In the genomic region with DNA sequence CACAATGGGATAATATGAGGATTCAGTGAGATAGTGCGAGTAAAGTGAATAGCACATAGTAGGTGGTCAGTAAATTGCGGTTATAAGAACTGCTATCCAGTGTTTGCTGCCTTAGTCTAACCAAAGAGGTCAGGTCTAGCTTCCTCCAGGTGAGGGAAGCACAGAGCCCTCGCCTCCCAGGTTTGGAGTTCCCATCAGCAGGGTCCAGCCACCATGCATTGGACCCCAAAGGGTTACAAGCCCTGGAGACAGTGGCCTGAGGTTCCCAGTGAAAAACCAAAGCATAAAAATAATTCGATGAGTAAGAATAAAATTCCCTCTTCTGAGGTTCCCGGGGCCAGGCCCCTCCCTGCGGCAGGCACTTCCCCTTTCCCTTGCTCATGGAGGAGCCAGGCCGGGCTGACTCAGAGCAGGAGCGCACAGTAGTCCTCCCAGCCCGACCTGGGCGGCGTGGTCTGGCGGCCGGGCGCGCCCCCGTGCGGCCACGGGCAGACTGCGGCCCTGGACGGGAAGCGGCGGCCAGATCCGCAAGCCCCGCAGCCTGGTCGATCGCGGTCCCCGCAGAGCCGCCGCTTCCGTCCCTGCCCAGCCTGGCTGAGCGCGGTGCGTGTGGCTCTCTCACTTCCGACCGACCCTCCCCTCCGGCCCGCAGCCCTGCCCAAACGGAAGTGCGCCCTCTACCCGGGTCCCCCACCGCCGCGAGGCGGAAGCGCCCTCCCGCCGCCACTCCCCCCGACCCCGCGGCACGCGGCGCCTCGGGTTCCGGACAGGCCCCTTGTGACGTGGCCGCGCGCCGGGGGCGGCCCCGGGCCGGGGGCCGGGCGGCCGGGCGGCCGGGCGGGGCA, we compare ENCODE assay signal across 1 cellular context.
A peak's percentile ranks its signal among the peaks of the same experiment; 100 is the strongest.
TF ChIP-seq lines count a peak whose summit lies in the region.

SLC39A13 (plus strand) TSS at position 845 of the 845 bp plus-strand sequence. CDS start 1,505 bp downstream, outside the sequence.

TF ChIP-seq in K562, 482 proteins besides CTCF, POLR2A, EP300 and RAD21 (continued from another document and continues in another):
- TF ChIP-seq ZMIZ1 (IDR thresholded peaks at IDR 0.05; ENCODE audit: low read depth in 2 of 2, low read length in 2 of 2) (peak in 1 of 2 experiments; percentile 28; a peak in 1 of 4 replicates), IRF2 (CRISPR knock-in tag; IDR thresholded peaks at IDR 0.05) (no peak), ETV1 (tag; conservative IDR thresholded peaks at IDR 0.05; ENCODE audit: low read depth) (peak; percentile 83), POLR2H (tag; IDR thresholded peaks at IDR 0.05; ENCODE audit: low read depth) (no peak; the same call in none of the 2 replicates), KDM1A (IDR thresholded peaks at IDR 0.05) (no peak), NR4A1 (CRISPR knock-in tag; IDR thresholded peaks at IDR 0.05) (0 out of 2 replicates have a peak, but pooled peaks have one; percentile 53), NR4A1 (tag; IDR thresholded peaks at IDR 0.05) (no peak), EP400 (IDR thresholded peaks at IDR 0.05) (no peak), ILF3 (IDR thresholded peaks at IDR 0.05; ENCODE audit: borderline replicate concordance) (no peak; the same call in 1 of the 2 replicates), SLC30A9 (CRISPR knock-in tag; IDR thresholded peaks at IDR 0.05) (no peak), ZNF431 (CRISPR knock-in tag; IDR thresholded peaks at IDR 0.05) (peak; percentile 34; the same call in 1 of the 2 replicates), L3MBTL2 (IDR thresholded peaks at IDR 0.05) (peak; percentile 71), KHSRP (IDR thresholded peaks at IDR 0.05) (no peak), E2F1 (CRISPR knock-in tag; IDR thresholded peaks at IDR 0.05) (peak; percentile 49; the same call in 1 of the 2 replicates), SMARCA4 (IDR thresholded peaks at IDR 0.05) (peak; percentile 79), SAP30 (IDR thresholded peaks at IDR 0.05; ENCODE audit: borderline replicate concordance, insufficient read depth, low read depth, low read length, poor library complexity, severe bottlenecking) (peak; percentile 28), MBD1 (CRISPR knock-in tag; IDR thresholded peaks at IDR 0.05) (no peak), MECOM (CRISPR knock-in tag; IDR thresholded peaks at IDR 0.05) (no peak), BMI1 (IDR thresholded peaks at IDR 0.05; ENCODE audit: low read length) (no peak), PBX2 (CRISPR knock-in tag; IDR thresholded peaks at IDR 0.05; ENCODE audit: low read depth) (no peak), PBX2 (tag; conservative IDR thresholded peaks at IDR 0.05; ENCODE audit: low read depth) (no peak), ELF4 (CRISPR knock-in tag; IDR thresholded peaks at IDR 0.05) (no peak), COPS2 (conservative IDR thresholded peaks at IDR 0.05) (no peak), SRSF7 (optimal IDR thresholded peaks at IDR 0.05; ENCODE audit: low read depth, low read length) (no peak), ZBTB8A (IDR thresholded peaks at IDR 0.05; ENCODE audit: partially characterized antibody) (no peak), SOX6 (IDR thresholded peaks at IDR 0.05) (peak; percentile 73), ZKSCAN1 (IDR thresholded peaks at IDR 0.05; ENCODE audit: low read depth, low read length) (peak; percentile 99), TAF1 (IDR thresholded peaks at IDR 0.05; ENCODE audit: control insufficient read depth, extremely low read depth, insufficient read depth, low read length, severe bottlenecking) (peak; percentile 62), ERF (CRISPR knock-in tag; IDR thresholded peaks at IDR 0.05) (no peak; the same call in 1 of the 2 replicates), HMG20A (CRISPR knock-in tag; conservative IDR thresholded peaks at IDR 0.05) (no peak), SUPT5H (IDR thresholded peaks at IDR 0.05) (peak; percentile 33; the same call in 1 of the 2 replicates), SP2 (IDR thresholded peaks at IDR 0.05; ENCODE audit: extremely low read depth, low read depth, low read length, poor library complexity, severe bottlenecking) (no peak), NUFIP1 (IDR thresholded peaks at IDR 0.05; ENCODE audit: partially characterized antibody) (no peak), ZNF23 (CRISPR knock-in tag; IDR thresholded peaks at IDR 0.05) (no peak), PHF8 (IDR thresholded peaks at IDR 0.05; ENCODE audit: borderline replicate concordance, low read length) (peak; percentile 84; the same call in 1 of the 2 replicates)
- TF ChIP-seq, protein P1, sequence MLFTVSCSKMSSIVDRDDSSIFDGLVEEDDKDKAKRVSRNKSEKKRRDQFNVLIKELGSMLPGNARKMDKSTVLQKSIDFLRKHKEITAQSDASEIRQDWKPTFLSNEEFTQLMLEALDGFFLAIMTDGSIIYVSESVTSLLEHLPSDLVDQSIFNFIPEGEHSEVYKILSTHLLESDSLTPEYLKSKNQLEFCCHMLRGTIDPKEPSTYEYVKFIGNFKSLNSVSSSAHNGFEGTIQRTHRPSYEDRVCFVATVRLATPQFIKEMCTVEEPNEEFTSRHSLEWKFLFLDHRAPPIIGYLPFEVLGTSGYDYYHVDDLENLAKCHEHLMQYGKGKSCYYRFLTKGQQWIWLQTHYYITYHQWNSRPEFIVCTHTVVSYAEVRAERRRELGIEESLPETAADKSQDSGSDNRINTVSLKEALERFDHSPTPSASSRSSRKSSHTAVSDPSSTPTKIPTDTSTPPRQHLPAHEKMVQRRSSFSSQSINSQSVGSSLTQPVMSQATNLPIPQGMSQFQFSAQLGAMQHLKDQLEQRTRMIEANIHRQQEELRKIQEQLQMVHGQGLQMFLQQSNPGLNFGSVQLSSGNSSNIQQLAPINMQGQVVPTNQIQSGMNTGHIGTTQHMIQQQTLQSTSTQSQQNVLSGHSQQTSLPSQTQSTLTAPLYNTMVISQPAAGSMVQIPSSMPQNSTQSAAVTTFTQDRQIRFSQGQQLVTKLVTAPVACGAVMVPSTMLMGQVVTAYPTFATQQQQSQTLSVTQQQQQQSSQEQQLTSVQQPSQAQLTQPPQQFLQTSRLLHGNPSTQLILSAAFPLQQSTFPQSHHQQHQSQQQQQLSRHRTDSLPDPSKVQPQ (CRISPR knock-in tag; IDR thresholded peaks at IDR 0.05; ENCODE audit: borderline replicate concordance): no peak
- TF ChIP-seq, protein P2, sequence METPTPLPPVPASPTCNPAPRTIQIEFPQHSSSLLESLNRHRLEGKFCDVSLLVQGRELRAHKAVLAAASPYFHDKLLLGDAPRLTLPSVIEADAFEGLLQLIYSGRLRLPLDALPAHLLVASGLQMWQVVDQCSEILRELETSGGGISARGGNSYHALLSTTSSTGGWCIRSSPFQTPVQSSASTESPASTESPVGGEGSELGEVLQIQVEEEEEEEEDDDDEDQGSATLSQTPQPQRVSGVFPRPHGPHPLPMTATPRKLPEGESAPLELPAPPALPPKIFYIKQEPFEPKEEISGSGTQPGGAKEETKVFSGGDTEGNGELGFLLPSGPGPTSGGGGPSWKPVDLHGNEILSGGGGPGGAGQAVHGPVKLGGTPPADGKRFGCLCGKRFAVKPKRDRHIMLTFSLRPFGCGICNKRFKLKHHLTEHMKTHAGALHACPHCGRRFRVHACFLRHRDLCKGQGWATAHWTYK (CRISPR knock-in tag; IDR thresholded peaks at IDR 0.05): peak; percentile 63; the same call in 1 of the 2 replicates
- TF ChIP-seq, protein P3, sequence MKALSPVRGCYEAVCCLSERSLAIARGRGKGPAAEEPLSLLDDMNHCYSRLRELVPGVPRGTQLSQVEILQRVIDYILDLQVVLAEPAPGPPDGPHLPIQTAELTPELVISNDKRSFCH (CRISPR knock-in tag; IDR thresholded peaks at IDR 0.05): no peak
- TF ChIP-seq, protein P3 (tag; IDR thresholded peaks at IDR 0.05): peak; percentile 87
